ENCODE assay signal across 8 cellular contexts in the genomic region with DNA sequence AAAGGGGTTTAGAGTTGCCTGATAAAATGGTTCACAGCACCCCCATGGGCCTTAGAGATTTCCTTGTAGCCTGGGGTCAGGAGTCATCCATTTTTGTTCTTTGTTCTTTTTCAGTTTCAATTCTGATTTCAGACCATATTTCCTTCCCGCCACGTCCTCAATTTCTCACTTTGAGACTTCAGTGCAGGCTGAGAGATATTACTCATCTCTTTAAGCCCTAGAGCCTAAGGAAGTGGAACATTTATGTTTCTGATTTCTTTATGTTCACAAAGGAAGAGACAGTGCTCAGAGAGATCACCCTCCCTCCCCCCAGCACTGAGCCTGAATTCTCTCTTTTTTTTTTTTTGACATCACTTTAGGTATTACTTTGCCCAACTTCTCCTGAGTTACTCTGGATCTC. TPM values are rescaled to one million over a fixed set of nuclear protein-coding genes. Genes with fewer than 3 reads are reported as not detected.
DNase-seq lines count a peak whose midpoint lies in the region; ATAC-seq and TF ChIP-seq lines count a peak whose summit lies in the region.

No MANE protein-coding gene starts in this region.

- DNase-seq in T-cell (peak in 14 of 34 experiments; percentile 1 to 25 (median 10)), memory B cell (ENCODE audit: low spot score in 2 of 2) (no peak), D341Med (ENCODE audit: low spot score) (no peak), ovary (no peak), body of pancreas (no peak), superior temporal gyrus (ENCODE audit: extremely low spot score) (no peak)

- H3K36me3 Mint-ChIP-seq in T-cell (peaks cover 51% of the 10 kb centered on the region), memory B cell (peaks cover 36% of the 10 kb centered on the region)

- ATAC-seq in GM18511 (IDR thresholded peaks at IDR 0.05; ENCODE audit: unreplicated experiment) = peak; percentile 84
- peak; percentile 70 for ATAC-seq in HG02588 (IDR thresholded peaks at IDR 0.05; ENCODE audit: unreplicated experiment)
- peak; percentile 59 to 74 (median 70) for ATAC-seq in T-cell (replicated peaks in 1 of 4)
- peak; percentile 41 for ATAC-seq in memory B cell (ENCODE audit: low read depth)
- ATAC-seq in body of pancreas = no peak

- peak overlapping the region; percentile 81 to 84 for H3K27ac Mint-ChIP-seq in T-cell
- H3K27ac Mint-ChIP-seq in memory B cell = peak overlapping the region; percentile 86

- TF ChIP-seq EP300 in ovary (IDR thresholded peaks at IDR 0.05) = no peak

- no peaks in the 10 kb centered on the region for H3K27me3 ChIP-seq in ovary
- H3K27me3 ChIP-seq in body of pancreas = no peaks in the 10 kb centered on the region

- H3K27me3 Mint-ChIP-seq in T-cell = no peaks in the 10 kb centered on the region
- no peaks in the 10 kb centered on the region for H3K27me3 Mint-ChIP-seq in memory B cell

- TF ChIP-seq POLR2A in ovary (IDR thresholded peaks at IDR 0.05) = no peak
- TF ChIP-seq POLR2A in body of pancreas (IDR thresholded peaks at IDR 0.05) = no peak

- 72 to 78% (median 77%) methylated on average over 2 of the region's 2 CpGs for WGBS in ovary, 3 donors
- 76 to 100% methylated on average over 2 of the region's 2 CpGs for WGBS in body of pancreas, 2 donors

- H3K4me3 Mint-ChIP-seq in T-cell (peak overlapping the region in 2 of 3 donors; percentile 53 to 63), memory B cell (peak overlapping the region; percentile 41)

- intact Hi-C loops in ovary (cut with DNase I) (no loop called here), body of pancreas (cut with DNase I) (no loop called here)

- H3K4me1 Mint-ChIP-seq in T-cell = peaks cover 86 to 92% (median 91%) of the 10 kb centered on the region in 3 donors
- peaks cover 52% of the 10 kb centered on the region for H3K4me1 Mint-ChIP-seq in memory B cell

- H3K9me3 ChIP-seq in ovary (no peaks in the 10 kb centered on the region), body of pancreas (no peaks in the 10 kb centered on the region)

- POLR2A ChIA-PET in T-cell (lab: Charles Lee) = interaction anchor here in 1 of 2 donors (0.6 kb wide), 1 partner anchor 51 kb away, joined by 4 read pairs; no protein-coding TSS in a partner anchor

- TF ChIP-seq CTCF in ovary (IDR thresholded peaks at IDR 0.05) (no peak), body of pancreas (IDR thresholded peaks at IDR 0.05) (no peak)

- H3K27ac ChIP-seq in ovary (no peak overlapping the region), body of pancreas (no peak overlapping the region)

- H3K36me3 ChIP-seq in ovary (no peaks in the 10 kb centered on the region), body of pancreas (replicated peaks in 1 of 2; ENCODE audit: insufficient read depth in 1 of 2, low read depth in 2 of 2) (no peaks in the 10 kb centered on the region)

- H3K4me3 ChIP-seq in ovary = no peak overlapping the region
- no peak overlapping the region for H3K4me3 ChIP-seq in body of pancreas

- CTCF ChIA-PET in T-cell (lab: Charles Lee) = interaction anchor here (0.6 to 2.2 kb wide), 8 partner anchors 9 to 141 kb away, joined by 3 to 7 read pairs (median 4); no protein-coding TSS in a partner anchor

- H3K4me1 ChIP-seq in ovary (ENCODE audit: insufficient read depth) (no peaks in the 10 kb centered on the region), body of pancreas (peaks cover 6% of the 10 kb centered on the region)

- no peaks in the 10 kb centered on the region for H3K9me3 Mint-ChIP-seq in T-cell
- peaks cover 3% of the 10 kb centered on the region for H3K9me3 Mint-ChIP-seq in memory B cell

RNA-seq across cellular contexts. Expression of gene MSN, which starts 56.3 kb away (rescaled TPM):
- 100 to 1,000 TPM; 324 to 383 (median 348) TPM for total RNA-seq in T-cell
- total RNA-seq in ovary = 100 to 1,000 TPM in 6 of 7 donors, 10 to 100 TPM in 1; 60.1 to 183 (median 160) TPM
- polyA plus RNA-seq in ovary = 100 to 1,000 TPM; 119 to 342 TPM
- total RNA-seq in body of pancreas = 10 to 100 TPM; 49.1 to 50.8 TPM
